ENCODE assay signal across 8 cellular contexts in genomic region chr4:155353923-155354540, GRCh38. TPM values are rescaled to one million over a fixed set of nuclear protein-coding genes. Genes with fewer than 3 reads are reported as not detected.
A peak's percentile ranks its signal among the peaks of the same experiment; 100 is the strongest.
DNase-seq lines count a peak whose midpoint lies in the region; ATAC-seq, FAIRE-seq and TF ChIP-seq lines count a peak whose summit lies in the region.

No MANE protein-coding gene starts in this region.

- RAD21 ChIA-PET in GM12878 (lab: Charles Lee; ENCODE audit: unreplicated experiment), result interaction anchor here (0.9 to 1.0 kb wide), 2 partner anchors 324 to 372 kb away, joined by 3 read pairs; no protein-coding TSS in a partner anchor

- TF ChIP-seq CTCF in DND-41 (IDR thresholded peaks at IDR 0.05; ENCODE audit: borderline replicate concordance, extremely low read depth, low read length, poor library complexity, severe bottlenecking), result peak; percentile 66
- peak; percentile 49 to 70 (median 65); a peak in 5 of 6 replicates for TF ChIP-seq CTCF in GM12878 (IDR thresholded peaks at IDR 0.05 in 2 of 3, conservative IDR thresholded peaks at IDR 0.05 in 1 of 3; ENCODE audit: control insufficient read depth in 2 of 3, extremely low read depth in 1 of 3, insufficient read depth in 1 of 3, low read depth in 3 of 3, low read length in 3 of 3)

- ATAC-seq in DND-41 (ENCODE audit: insufficient read depth, low read depth), result peak; percentile 82
- peak; percentile 99 for ATAC-seq in GM19438 (IDR thresholded peaks at IDR 0.05; ENCODE audit: low read depth, unreplicated experiment)
- ATAC-seq in HG03354 (IDR thresholded peaks at IDR 0.05; ENCODE audit: poor library complexity, severe bottlenecking, unreplicated experiment), result peak; percentile 99
- ATAC-seq in GM12878, result peak; percentile 93

- in situ Hi-C loops in GM12878 (cut with MboI), result no loop called here

- no peak for TF ChIP-seq POLR2A in GM12878 (IDR thresholded peaks at IDR 0.05; ENCODE audit: low read depth, low read length)

- SMC1A ChIA-PET in GM12878 (lab: Charles Lee; ENCODE audit: uncharacterized antibody, unreplicated experiment), result no interaction called here

- no peaks in the 10 kb centered on the region for H4K20me1 ChIP-seq in DND-41 (ENCODE audit: insufficient read depth, low read length)
- H4K20me1 ChIP-seq in GM12878 (ENCODE audit: control insufficient read depth, insufficient read depth), result no peaks in the 10 kb centered on the region

- WGBS in GM12878 (ENCODE audit: insufficient coverage, insufficient replicate concordance, low lambda C conversion rate, missing lambda C conversion rate), result 26% methylated on average over 6 of the region's 8 CpGs

- no peak for TF ChIP-seq EP300 in GM12878 (IDR thresholded peaks at IDR 0.05; ENCODE audit: borderline replicate concordance in 1 of 2, control insufficient read depth in 1 of 2, low read depth in 2 of 2, low read length in 2 of 2)

- H3K9ac ChIP-seq in DND-41 (ENCODE audit: low read depth, low read length) (no peak overlapping the region), GM12878 (ENCODE audit: control insufficient read depth, insufficient read depth, low read length) (no peak overlapping the region)

- no peaks in the 10 kb centered on the region for H3K79me2 ChIP-seq in DND-41 (ENCODE audit: insufficient read depth, low read length)
- no peaks in the 10 kb centered on the region for H3K79me2 ChIP-seq in GM12878 (ENCODE audit: control insufficient read depth, insufficient read depth, low read length)

- peak; percentile 72 for FAIRE-seq in GM12878 (lab: Jason Lieb, UNC)

- H3K4me3 ChIP-seq in DND-41 (ENCODE audit: low read depth in 1 of 2, low read length in 2 of 2) (no peak overlapping the region), GM12878 (no peak overlapping the region)

- CTCF ChIA-PET in GM12878 (lab: Yijun Ruan, JAX), result interaction anchor here (0.6 to 1.5 kb wide), 10 partner anchors 8 to 804 kb away, joined by 3 to 8 read pairs (median 3); partner anchors contain the start of genes MAP9 and PLRG1

- no TSS peak for BruUV-seq in GM12878 (replicated peaks; lab: Mats Ljungman, UMichigan)

- peak; percentile 63 for TF ChIP-seq RAD21 in GM12878 (IDR thresholded peaks at IDR 0.05; ENCODE audit: insufficient read depth, low read depth, low read length)

- H3K27ac ChIP-seq in DND-41 (ENCODE audit: low read length), result no peak overlapping the region
- H3K27ac ChIP-seq in GM12878 (ENCODE audit: control insufficient read depth, insufficient read depth), result no peak overlapping the region

- intact Hi-C loops in GM12878 (cut with micrococcal nuclease; ENCODE audit: unreplicated experiment), result loop anchor here (1.0 to 5.0 kb wide), 4 partner anchors 327 to 797 kb away; no protein-coding TSS in a partner anchor

- H3K4me2 ChIP-seq in DND-41 (ENCODE audit: insufficient read depth, low read length) (no peak overlapping the region), GM12878 (ENCODE audit: control insufficient read depth, insufficient read depth) (no peak overlapping the region)

- DNase-seq in DND-41 (peak; percentile 40), RPMI7951 (ENCODE audit: low read depth) (peak; percentile 36), GM12878 (ENCODE audit: low read depth, low spot score) (no peak), inferior parietal cortex (ENCODE audit: extremely low spot score) (peak; percentile 60)
- DNase-seq in stimulated activated CD4-positive, alpha-beta T cell treated with anti-CD3 and anti-CD28 coated beads, Interleukin-4, amount 100 ng/mL, for 48 hours (ENCODE audit: low read depth in 2 of 2), result peak; percentile 23 to 24
- DNase-seq in effector CD4-positive, alpha-beta T cell, result no peak

- H3K4me1 ChIP-seq in DND-41 (ENCODE audit: insufficient read depth, low read length) (no peaks in the 10 kb centered on the region), GM12878 (ENCODE audit: control insufficient read depth, insufficient read depth, low read length) (no peaks in the 10 kb centered on the region)

- H3K27me3 ChIP-seq in DND-41 (ENCODE audit: insufficient read depth, low read length, poor library complexity) (no peaks in the 10 kb centered on the region), GM12878 (replicated peaks in 1 of 2; ENCODE audit: control insufficient read depth in 2 of 2, insufficient read depth in 2 of 2, low read length in 1 of 2) (no peaks in the 10 kb centered on the region)

- H3K9me3 ChIP-seq in DND-41 (ENCODE audit: insufficient read depth, low read length, severe bottlenecking) (no peaks in the 10 kb centered on the region), GM12878 (replicated peaks; ENCODE audit: control insufficient read depth, insufficient read depth, low read length) (no peaks in the 10 kb centered on the region)

- POLR2A ChIA-PET in GM12878 (lab: Charles Lee), result interaction anchor here (0.6 kb wide), 1 partner anchor 34 kb away, joined by 3 read pairs; no protein-coding TSS in a partner anchor

- H2AFZ ChIP-seq in DND-41 (ENCODE audit: low read depth, low read length) (no peak overlapping the region), GM12878 (ENCODE audit: control insufficient read depth, low read depth, low read length) (no peak overlapping the region)

- H3K36me3 ChIP-seq in DND-41 (ENCODE audit: insufficient read depth, low read length) (no peaks in the 10 kb centered on the region), GM12878 (ENCODE audit: control insufficient read depth in 2 of 2, insufficient read depth in 2 of 2, low read length in 1 of 2) (no peaks in the 10 kb centered on the region)

TF ChIP-seq in GM12878, 131 proteins besides CTCF, POLR2A, EP300 and RAD21:
- TF ChIP-seq ZBED1 (IDR thresholded peaks at IDR 0.05; ENCODE audit: borderline replicate concordance), result no peak
- no peak for TF ChIP-seq ATF2 (IDR thresholded peaks at IDR 0.05; ENCODE audit: low read length)
- no peak for TF ChIP-seq NR2C2 (IDR thresholded peaks at IDR 0.05; ENCODE audit: borderline replicate concordance, control insufficient read depth, insufficient read length, low read depth)
- peak; percentile 53; the same call in 1 of the 2 replicates for TF ChIP-seq SMC3 (IDR thresholded peaks at IDR 0.05; ENCODE audit: borderline replicate concordance, low read length)
- no peak for TF ChIP-seq PML (IDR thresholded peaks at IDR 0.05; ENCODE audit: low read length)
TF ChIP-seq in GM12878: peak in this region for 1.

RNA-seq across cellular contexts. Expression of gene MAP9, which starts 22.7 kb away (rescaled TPM):
- total RNA-seq in RPMI7951 (2014; rRNA removed; shearing (Covaris generic)), result 3.9 and 6.0 TPM in 2 replicates
- 13.5 and 14.3 TPM in 2 replicates for total RNA-seq in GM12878 (2013; cell fraction: nucleolus; rRNA removed)
- 1.2 and 2.1 TPM in 2 replicates for total RNA-seq in GM12878 (2014; rRNA removed)
- total RNA-seq in GM12878 (2014; rRNA removed; fragmentation: Illumina TruSeq; extraction: Trizol), result 2.9 and 3.6 TPM in 2 replicates
- 4.7 and 4.9 TPM in 2 replicates for total RNA-seq in GM12878 (2021)
- polyA plus RNA-seq in GM12878 (2011; ENCODE audit: low read depth), result 0.26 TPM
- 4.1 and 7.8 TPM in 2 replicates for polyA plus RNA-seq in GM12878 (2011; rRNA removed)
- polyA plus RNA-seq in GM12878 (2011; cell fraction: cytosol; rRNA removed), result 0.97 and 1.2 TPM in 2 replicates
- 4.8 and 4.9 TPM in 2 replicates for polyA plus RNA-seq in GM12878 (2011; cell fraction: nucleus; rRNA removed)
- polyA plus RNA-seq in GM12878 (2012), result 1.2 and 2.3 TPM in 2 replicates
- 4.7 and 4.8 TPM in 2 replicates for polyA plus RNA-seq in GM12878 (2014; fragmentation: Illumina TruSeq; extraction: Trizol)
- 1 to 10 TPM; 3.2 to 6.1 TPM for polyA plus RNA-seq in GM12878 (2014; fragmentation: Nextera tagmentation; extraction: Ambion mirVana)
- polyA plus RNA-seq in GM12878 (2014; rRNA removed), result 1.3 and 1.9 TPM in 2 replicates
- polyA plus RNA-seq in GM12878 (2016; fragmentation: Nextera tagmentation; extraction: Ambion mirVana), result 1 to 10 TPM; 4.4 to 7.0 TPM
- polyA minus RNA-seq in GM12878 (2011; rRNA and poly(A)+ RNA removed), result 2.7 and 4.4 TPM in 2 replicates
- 1.5 and 1.9 TPM in 2 replicates for polyA minus RNA-seq in GM12878 (2011; cell fraction: cytosol; rRNA and poly(A)+ RNA removed)
- 7.1 and 13.9 TPM in 2 replicates for polyA minus RNA-seq in GM12878 (2011; cell fraction: nucleus; rRNA and poly(A)+ RNA removed)

Comparison
In these comparisons a context has a peak if more than half of its experiments do, and no peak if none do; other contexts are left out.
1. DNase-seq: peak in DND-41 (single experiment), RPMI7951 (single experiment), inferior parietal cortex (single experiment) and stimulated activated CD4-positive, alpha-beta T cell treated with anti-CD3 and anti-CD28 coated beads, Interleukin-4, amount 100 ng/mL, for 48 hours (2 of 2); none in GM12878 (single experiment) and effector CD4-positive, alpha-beta T cell (single experiment).
2. Peak in every context shown above with its lines, with median percentiles within 50 percentile points of each other: ATAC-seq.